16 cellular contexts compared by ENCODE assay signal in the genomic region with DNA sequence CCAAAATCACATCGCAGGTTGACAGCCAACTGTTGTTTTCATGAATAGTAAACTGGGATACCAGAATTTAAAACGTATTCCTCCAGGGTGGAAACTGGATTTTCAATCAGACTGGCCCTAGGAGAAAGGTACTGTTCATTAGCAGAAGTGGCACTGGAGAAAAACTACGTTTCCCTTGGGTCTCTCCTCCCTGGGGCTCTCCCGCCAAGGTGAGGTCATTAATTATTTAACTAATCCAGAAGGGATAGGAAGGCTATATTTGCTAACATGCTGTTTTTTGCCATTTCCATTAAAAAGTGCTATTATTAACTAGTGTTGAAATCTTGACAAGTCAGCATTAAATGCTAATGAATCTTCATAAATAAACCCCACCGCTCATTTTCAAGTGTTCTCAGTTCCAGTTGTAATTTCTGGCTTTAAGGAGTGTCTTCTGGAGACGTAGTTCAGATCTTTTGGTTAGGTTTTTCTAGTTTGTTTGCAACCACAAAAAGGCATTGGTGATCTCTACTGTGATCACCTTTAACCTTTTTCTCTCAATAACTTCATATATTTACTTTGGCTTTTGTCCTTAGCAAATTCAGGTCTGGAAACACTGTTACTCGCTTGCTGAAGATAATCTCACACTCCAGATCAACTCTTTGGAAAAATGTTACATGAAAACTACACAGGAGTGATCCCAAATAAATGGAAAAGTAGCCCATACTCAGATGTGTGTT. TPM values are rescaled to one million over a fixed set of nuclear protein-coding genes. Genes with fewer than 3 reads are reported as not detected.
DNase-seq lines count a peak whose midpoint lies in the region; ATAC-seq and TF ChIP-seq lines count a peak whose summit lies in the region.
"Had no signal": no experiment of that assay in that cellular context is flagged by ENCODE, and none has a peak within 500 bp of the region (broad histone marks: within the 10 kb centered on the region; RNA-seq: fewer than 3 reads in every experiment).

No MANE protein-coding gene starts in this region.

- peaks cover 29% of the 10 kb centered on the region for H3K4me1 ChIP-seq in iPS-18a (ENCODE audit: control insufficient read depth, low read depth, low read length)

- H3K27ac ChIP-seq in iPS-18a (ENCODE audit: low read length) = no peak overlapping the region
- H3K27ac ChIP-seq: GM23248, transverse colon had no signal

- H3K36me3 Mint-ChIP-seq in stimulated activated effector memory CD8-positive, alpha-beta T cell treated with anti-CD3 and anti-CD28 coated beads, Interleukin-12 subunit alpha, Interleukin-12 subunit beta, amount 100 ng/mL, for 72 hours = peaks cover 18% of the 10 kb centered on the region
- H3K36me3 Mint-ChIP-seq: natural killer cell treated with Interleukin-12 subunit alpha and Interleukin-12 subunit beta and Interleukin-15 and Interleukin-18, amount 100 ng/mL, for 72 hours had no signal

- no peaks in the 10 kb centered on the region for H3K9me3 ChIP-seq in iPS-18a (ENCODE audit: control insufficient read depth, low read depth, low read length)
- H3K9me3 ChIP-seq: transverse colon had no signal

- DNase-seq in NCI-H2029 treated with DMSO at 0.1 percent for 48 hours (lab: John Stamatoyannopoulos, UW) = peak; percentile 19
- DNase-seq in NCI-H2029 (lab: John Stamatoyannopoulos, UW) = no peak
- no peak for DNase-seq in stimulated activated effector memory CD8-positive, alpha-beta T cell treated with anti-CD3 and anti-CD28 coated beads, Interleukin-12 subunit alpha, Interleukin-12 subunit beta, amount 100 ng/mL, for 72 hours (ENCODE audit: low spot score in 2 of 2)
- no peak for DNase-seq in A172 (ENCODE audit: low spot score)
- DNase-seq: activated CD8-positive, alpha-beta T cell treated with anti-CD3 and anti-CD28 coated beads for 36 hours; activated naive CD4-positive, alpha-beta T cell treated with anti-CD3 and anti-CD28 coated beads for 36 hours; GM23248; NCI-H1694; small intestine; transverse colon had no signal

- H3K27me3 ChIP-seq in iPS-18a (ENCODE audit: control insufficient read depth, insufficient read depth, low read length) = no peaks in the 10 kb centered on the region
- H3K27me3 ChIP-seq: transverse colon had no signal

- peaks cover 69% of the 10 kb centered on the region for H3K4me1 Mint-ChIP-seq in stimulated activated effector memory CD8-positive, alpha-beta T cell treated with anti-CD3 and anti-CD28 coated beads, Interleukin-12 subunit alpha, Interleukin-12 subunit beta, amount 100 ng/mL, for 72 hours

- H3K27ac Mint-ChIP-seq in stimulated activated effector memory CD8-positive, alpha-beta T cell treated with anti-CD3 and anti-CD28 coated beads, Interleukin-12 subunit alpha, Interleukin-12 subunit beta, amount 100 ng/mL, for 72 hours = peak overlapping the region; percentile 74
- H3K27ac Mint-ChIP-seq: activated naive CD4-positive, alpha-beta T cell treated with anti-CD3 and anti-CD28 coated beads for 36 hours; T-helper 2 cell treated with Interferon-gamma antibody and Interleukin-4, amounts not matched to agents 5 μg/mL and 100 μg/mL, for 36 hours had no signal

- no peaks in the 10 kb centered on the region for H3K9me3 Mint-ChIP-seq in stimulated activated effector memory CD8-positive, alpha-beta T cell treated with anti-CD3 and anti-CD28 coated beads, Interleukin-12 subunit alpha, Interleukin-12 subunit beta, amount 100 ng/mL, for 72 hours
- H3K9me3 Mint-ChIP-seq: activated CD8-positive, alpha-beta T cell treated with anti-CD3 and anti-CD28 coated beads for 36 hours; activated naive CD4-positive, alpha-beta T cell treated with anti-CD3 and anti-CD28 coated beads for 36 hours; natural killer cell treated with Interleukin-12 subunit alpha and Interleukin-12 subunit beta and Interleukin-15 and Interleukin-18, amount 100 ng/mL, for 72 hours; T-helper 2 cell treated with Interferon-gamma antibody and Interleukin-4, amounts not matched to agents 5 μg/mL and 100 μg/mL, for 36 hours had no signal

- ATAC-seq in SK-N-SH treated with all-trans-retinoic acid at 6 μM for 48 hours (0 out of 3 replicates have a peak, but pooled peaks have one; percentile 12), GM18517 (IDR thresholded peaks at IDR 0.05; ENCODE audit: unreplicated experiment) (no peak), GM18909 (IDR thresholded peaks at IDR 0.05; ENCODE audit: poor library complexity, unreplicated experiment) (no peak)
- no peak for ATAC-seq in stimulated activated effector memory CD8-positive, alpha-beta T cell treated with anti-CD3 and anti-CD28 coated beads, Interleukin-12 subunit alpha, Interleukin-12 subunit beta, amount 100 ng/mL, for 72 hours
- ATAC-seq: activated CD8-positive, alpha-beta T cell treated with anti-CD3 and anti-CD28 coated beads for 36 hours; natural killer cell treated with Interleukin-12 subunit alpha and Interleukin-12 subunit beta and Interleukin-15 and Interleukin-18, amount 100 ng/mL, for 72 hours had no signal

- H3K36me3 ChIP-seq in iPS-18a (ENCODE audit: control insufficient read depth, low read depth, low read length) = peaks cover 4% of the 10 kb centered on the region

- H3K4me3 ChIP-seq in iPS-18a (ENCODE audit: low read length) = peak overlapping the region; percentile 16
- H3K4me3 ChIP-seq: GM23248, transverse colon had no signal

- no peak overlapping the region for H3K9ac ChIP-seq in iPS-18a (ENCODE audit: low read length)
- H3K9ac ChIP-seq: GM23248 had no signal

- no peak overlapping the region for H3K4me3 Mint-ChIP-seq in stimulated activated effector memory CD8-positive, alpha-beta T cell treated with anti-CD3 and anti-CD28 coated beads, Interleukin-12 subunit alpha, Interleukin-12 subunit beta, amount 100 ng/mL, for 72 hours
- H3K4me3 Mint-ChIP-seq: activated CD8-positive, alpha-beta T cell treated with anti-CD3 and anti-CD28 coated beads for 36 hours; activated naive CD4-positive, alpha-beta T cell treated with anti-CD3 and anti-CD28 coated beads for 36 hours; natural killer cell treated with Interleukin-12 subunit alpha and Interleukin-12 subunit beta and Interleukin-15 and Interleukin-18, amount 100 ng/mL, for 72 hours; T-helper 2 cell treated with Interferon-gamma antibody and Interleukin-4, amounts not matched to agents 5 μg/mL and 100 μg/mL, for 36 hours had no signal

TF ChIP-seq in SK-N-SH treated with all-trans-retinoic acid at 6 μM for 48 hours, 23 proteins besides CTCF, POLR2A, EP300 and RAD21:
- no peak for TF ChIP-seq TOX (CRISPR knock-in tag; IDR thresholded peaks at IDR 0.05; ENCODE audit: borderline replicate concordance)
- TF ChIP-seq ISL1 (CRISPR knock-in tag; IDR thresholded peaks at IDR 0.05) = 0 out of 2 replicates have a peak, but pooled peaks have one; percentile 9
- TF ChIP-seq, protein P1, sequence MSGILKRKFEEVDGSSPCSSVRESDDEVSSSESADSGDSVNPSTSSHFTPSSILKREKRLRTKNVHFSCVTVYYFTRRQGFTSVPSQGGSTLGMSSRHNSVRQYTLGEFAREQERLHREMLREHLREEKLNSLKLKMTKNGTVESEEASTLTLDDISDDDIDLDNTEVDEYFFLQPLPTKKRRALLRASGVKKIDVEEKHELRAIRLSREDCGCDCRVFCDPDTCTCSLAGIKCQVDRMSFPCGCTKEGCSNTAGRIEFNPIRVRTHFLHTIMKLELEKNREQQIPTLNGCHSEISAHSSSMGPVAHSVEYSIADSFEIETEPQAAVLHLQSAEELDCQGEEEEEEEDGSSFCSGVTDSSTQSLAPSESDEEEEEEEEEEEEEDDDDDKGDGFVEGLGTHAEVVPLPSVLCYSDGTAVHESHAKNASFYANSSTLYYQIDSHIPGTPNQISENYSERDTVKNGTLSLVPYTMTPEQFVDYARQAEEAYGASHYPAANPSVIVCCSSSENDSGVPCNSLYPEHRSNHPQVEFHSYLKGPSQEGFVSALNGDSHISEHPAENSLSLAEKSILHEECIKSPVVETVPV (CRISPR knock-in tag; IDR thresholded peaks at IDR 0.05) = no peak
- TF ChIP-seq, protein P2, sequence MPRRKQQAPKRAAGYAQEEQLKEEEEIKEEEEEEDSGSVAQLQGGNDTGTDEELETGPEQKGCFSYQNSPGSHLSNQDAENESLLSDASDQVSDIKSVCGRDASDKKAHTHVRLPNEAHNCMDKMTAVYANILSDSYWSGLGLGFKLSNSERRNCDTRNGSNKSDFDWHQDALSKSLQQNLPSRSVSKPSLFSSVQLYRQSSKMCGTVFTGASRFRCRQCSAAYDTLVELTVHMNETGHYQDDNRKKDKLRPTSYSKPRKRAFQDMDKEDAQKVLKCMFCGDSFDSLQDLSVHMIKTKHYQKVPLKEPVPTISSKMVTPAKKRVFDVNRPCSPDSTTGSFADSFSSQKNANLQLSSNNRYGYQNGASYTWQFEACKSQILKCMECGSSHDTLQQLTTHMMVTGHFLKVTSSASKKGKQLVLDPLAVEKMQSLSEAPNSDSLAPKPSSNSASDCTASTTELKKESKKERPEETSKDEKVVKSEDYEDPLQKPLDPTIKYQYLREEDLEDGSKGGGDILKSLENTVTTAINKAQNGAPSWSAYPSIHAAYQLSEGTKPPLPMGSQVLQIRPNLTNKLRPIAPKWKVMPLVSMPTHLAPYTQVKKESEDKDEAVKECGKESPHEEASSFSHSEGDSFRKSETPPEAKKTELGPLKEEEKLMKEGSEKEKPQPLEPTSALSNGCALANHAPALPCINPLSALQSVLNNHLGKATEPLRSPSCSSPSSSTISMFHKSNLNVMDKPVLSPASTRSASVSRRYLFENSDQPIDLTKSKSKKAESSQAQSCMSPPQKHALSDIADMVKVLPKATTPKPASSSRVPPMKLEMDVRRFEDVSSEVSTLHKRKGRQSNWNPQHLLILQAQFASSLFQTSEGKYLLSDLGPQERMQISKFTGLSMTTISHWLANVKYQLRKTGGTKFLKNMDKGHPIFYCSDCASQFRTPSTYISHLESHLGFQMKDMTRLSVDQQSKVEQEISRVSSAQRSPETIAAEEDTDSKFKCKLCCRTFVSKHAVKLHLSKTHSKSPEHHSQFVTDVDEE (CRISPR knock-in tag; IDR thresholded peaks at IDR 0.05) = no peak

RNA-seq across cellular contexts. Expression of a gene that starts 25.0 kb away (rescaled TPM):
- total RNA-seq in A172 (2014; rRNA removed; shearing (Covaris generic)) = 247 and 273 TPM in 2 replicates

RNA-seq across cellular contexts. Expression of a gene that starts 54.8 kb away (rescaled TPM):
- total RNA-seq in A172 (2014; rRNA removed; shearing (Covaris generic)) = 1.2 TPM in 1 of 2 replicates, not detected in the other
- total RNA-seq: activated naive CD4-positive, alpha-beta T cell treated with anti-CD3 and anti-CD28 coated beads for 36 hours; GM23248; natural killer cell treated with Interleukin-12 subunit alpha and Interleukin-12 subunit beta and Interleukin-15 and Interleukin-18, amount 100 ng/mL, for 72 hours; transverse colon had no signal
